34 cellular contexts compared by ENCODE assay signal in the genomic region with DNA sequence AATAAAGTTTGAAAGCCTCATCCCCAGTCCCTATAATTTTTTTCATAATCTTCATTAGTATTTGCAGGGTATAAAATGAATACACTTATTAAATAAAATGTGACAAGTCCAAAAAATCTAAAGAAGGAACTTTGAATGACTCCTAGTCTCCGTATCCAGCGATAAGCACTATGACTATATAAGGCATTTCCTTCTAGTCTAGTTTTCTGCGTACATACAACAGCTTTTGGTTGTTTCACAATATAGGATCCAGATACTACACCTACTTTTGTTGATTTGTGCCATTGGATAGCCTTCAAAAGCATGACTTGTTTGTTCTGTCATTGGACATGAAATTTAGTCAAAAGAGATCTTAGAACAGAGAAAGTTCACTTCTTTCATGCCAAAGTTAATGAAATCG.
"Had no signal": no experiment of that assay in that cellular context is flagged by ENCODE, and none has a peak within 500 bp of the region (broad histone marks: within the 10 kb centered on the region; RNA-seq: fewer than 3 reads in every experiment).

No MANE protein-coding gene starts in this region.

- FAIRE-seq: astrocyte, bronchial epithelial cell had no signal

- H3K4me1 ChIP-seq: adrenal gland, ascending aorta, body of pancreas, breast epithelium had no signal

- ATAC-seq: activated naive CD4-positive, alpha-beta T cell treated with anti-CD3 and anti-CD28 coated beads, Interleukin-2, amount 50 U/mL, for 72 hours; activated naive CD8-positive, alpha-beta T cell treated with anti-CD3 and anti-CD28 coated beads, Interleukin-2, amount 50 U/mL, for 24 hours; activated T-cell treated with anti-CD3 and anti-CD28 coated beads, Interleukin-2, amount 50 U/mL, for 4 hours; activated T-cell treated with anti-CD3 and anti-CD28 coated beads, Interleukin-2, amount 50 U/mL, for 72 hours; activated T-helper 17 cell treated with anti-CD3 and anti-CD28 coated beads, Interleukin-2, amount 50 U/mL, for 72 hours; body of pancreas had no signal

- H3K27ac ChIP-seq: adrenal gland, ascending aorta, body of pancreas, brain microvascular endothelial cell, breast epithelium, cardiac muscle cell had no signal

- H3K27me3 ChIP-seq: adrenal gland, ascending aorta, body of pancreas, brain microvascular endothelial cell, breast epithelium, cardiac muscle cell had no signal

- H3K4me3 ChIP-seq: adrenal gland, ascending aorta, body of pancreas, breast epithelium, cardiac muscle cell had no signal

- DNase-seq: activated effector memory CD4-positive, alpha-beta T cell treated with anti-CD3 and anti-CD28 coated beads, Interleukin-2, amount 50 U/mL, for 16 hours; activated effector memory CD4-positive, alpha-beta T cell treated with Interleukin-2 at 50 U/mL for 16 hours; activated gamma-delta T cell; activated gamma-delta T cell treated with Interleukin-2 at 50 U/mL for 16 hours; activated naive CD4-positive, alpha-beta T cell; activated naive CD4-positive, alpha-beta T cell treated with anti-CD3 and anti-CD28 coated beads for 36 hours; activated naive CD4-positive, alpha-beta T cell treated with anti-CD3 and anti-CD28 coated beads, Interleukin-2, amount 10 ng/mL, durations not matched to agents 7 days and 5 days; activated naive CD4-positive, alpha-beta T cell treated with anti-CD3 and anti-CD28 coated beads, Interleukin-2, amount 50 U/mL, for 16 hours; activated naive CD4-positive, alpha-beta T cell treated with Interleukin-2 at 50 U/mL for 16 hours; activated naive CD8-positive, alpha-beta T cell treated with anti-CD3 and anti-CD28 coated beads for 36 hours; activated naive CD8-positive, alpha-beta T cell treated with anti-CD3 and anti-CD28 coated beads, Interleukin-2, amount 10 ng/mL, durations not matched to agents 7 days and 5 days; activated naive CD8-positive, alpha-beta T cell treated with anti-CD3 and anti-CD28 coated beads, Interleukin-2, amount 50 U/mL, for 24 hours; activated T-cell treated with anti-CD3 and anti-CD28 coated beads, Interleukin-2, amount 50 U/mL, for 1 hour; activated T-cell treated with anti-CD3 and anti-CD28 coated beads, Interleukin-2, amount 50 U/mL, for 24 hours; activated T-cell treated with anti-CD3 and anti-CD28 coated beads, Interleukin-2, amount 50 U/mL, for 4 hours; activated T-cell treated with anti-CD3 and anti-CD28 coated beads, Interleukin-2, amount 50 U/mL, for 48 hours; activated T-cell treated with anti-CD3 and anti-CD28 coated beads, Interleukin-2, amount 50 U/mL, for 72 hours; adrenal gland; amniotic stem cell; amygdala; anterior cingulate cortex; aorta; body of pancreas; brain microvascular endothelial cell; caudate nucleus; central memory CD4-positive, alpha-beta T cell; cerebellar nuclear complex had no signal

- H3K36me3 ChIP-seq: adrenal gland, ascending aorta, brain microvascular endothelial cell, breast epithelium, cardiac muscle cell had no signal

- H3K9me3 ChIP-seq: body of pancreas, breast epithelium had no signal
